8 cellular contexts compared by ENCODE assay signal in genomic region chr9:110875275-110875674, GRCh38.
DNase-seq lines count a peak whose midpoint lies in the region; ATAC-seq and TF ChIP-seq lines count a peak whose summit lies in the region.

No MANE protein-coding gene starts in this region.

- H3K4me1 ChIP-seq in right lobe of liver = no peaks in the 10 kb centered on the region

- intact Hi-C loops in right lobe of liver (cut with DNase I) = no loop called here

- H3K36me3 ChIP-seq in right lobe of liver = no peaks in the 10 kb centered on the region

- TF ChIP-seq CTCF in GM12875 (IDR thresholded peaks at IDR 0.05; ENCODE audit: borderline replicate concordance, insufficient read depth, low read depth, low read length) (peak; percentile 47; the same call in 1 of the 2 replicates), right lobe of liver (IDR thresholded peaks at IDR 0.05) (no peak)

- DNase-seq in SK-MEL-5 (ENCODE audit: low read depth, low spot score) (peak; percentile 61), right lobe of liver (peak in 2 of 3 donors; percentile 35 to 43), NCI-H1092 treated with DMSO at 0.1 percent for 48 hours (lab: John Stamatoyannopoulos, UW) (no peak), DMS153 treated with DMSO at 0.1 percent for 48 hours (lab: John Stamatoyannopoulos, UW; ENCODE audit: unreplicated experiment) (no peak), NCI-H2081 (lab: John Stamatoyannopoulos, UW) (no peak)
- DNase-seq in activated effector memory CD4-positive, alpha-beta T cell treated with anti-CD3 and anti-CD28 coated beads, Interleukin-2, amount 50 U/mL, for 16 hours = no peak

- TF ChIP-seq POLR2A in right lobe of liver (IDR thresholded peaks at IDR 0.05) = no peak

- WGBS in right lobe of liver (ENCODE audit: insufficient coverage, low coverage, low lambda C conversion rate, missing lambda C conversion rate) = 52% methylated on average over 12 of the region's 12 CpGs

- H3K27ac ChIP-seq in right lobe of liver = no peak overlapping the region

- no peaks in the 10 kb centered on the region for H3K27me3 ChIP-seq in right lobe of liver

- in situ Hi-C loops in SK-MEL-5 (cut with HindIII; ENCODE audit: low pct_unique_long_range_greater_than_20kb, low sequenced_read_pairs) = no loop called here

- ATAC-seq in HG02610 (IDR thresholded peaks at IDR 0.05; ENCODE audit: unreplicated experiment) (peak; percentile 79), right lobe of liver (peak; percentile 42 to 74 (median 64))

- H3K9me3 ChIP-seq in right lobe of liver = no peaks in the 10 kb centered on the region

- H3K4me3 ChIP-seq in GM12875 (ENCODE audit: low read depth, low read length) (no peak overlapping the region), right lobe of liver (no peak overlapping the region)

Comparison
In these comparisons a context has a peak if more than half of its experiments do, and no peak if none do; other contexts are left out.
1. DNase-seq: peak in SK-MEL-5 (single experiment) and right lobe of liver (2 of 3); none in NCI-H1092 treated with DMSO at 0.1 percent for 48 hours (single experiment), DMS153 treated with DMSO at 0.1 percent for 48 hours (single experiment), activated effector memory CD4-positive, alpha-beta T cell treated with anti-CD3 and anti-CD28 coated beads, Interleukin-2, amount 50 U/mL, for 16 hours (single experiment) and NCI-H2081 (0 of 2).